1 cellular context compared by ENCODE assay signal in the genomic region with DNA sequence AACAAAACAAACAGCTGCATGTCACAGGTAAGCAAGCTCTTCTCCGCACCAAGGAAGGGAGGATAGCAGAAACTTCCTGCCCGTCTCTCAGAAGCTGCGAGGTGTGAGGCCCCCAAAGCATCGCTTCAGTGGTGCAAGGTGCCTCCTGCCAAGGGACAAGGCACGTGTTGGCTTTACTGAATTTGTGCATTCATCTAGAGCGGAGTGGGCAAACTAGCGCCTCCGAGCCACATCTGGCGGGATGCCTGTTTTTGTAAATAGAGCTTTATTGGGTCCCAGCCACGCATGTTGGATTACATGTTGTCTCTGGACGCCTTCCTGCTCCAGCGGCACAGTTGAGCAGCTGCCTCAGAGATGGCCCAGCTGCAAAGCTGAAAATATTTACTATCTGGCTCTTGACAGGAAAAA.
TF ChIP-seq lines count a peak whose summit lies in the region.

No MANE protein-coding gene starts in this region.

TF ChIP-seq in HCT116, 20 proteins besides CTCF, POLR2A, EP300 and RAD21 (continued from another document):
- TF ChIP-seq TCF7L2 (IDR thresholded peaks at IDR 0.05; ENCODE audit: borderline replicate concordance, extremely low read depth, insufficient read depth, insufficient read length): no peak
- TF ChIP-seq ATF3 (IDR thresholded peaks at IDR 0.05): no peak
- TF ChIP-seq ELF1 (IDR thresholded peaks at IDR 0.05; ENCODE audit: borderline replicate concordance, low read depth): no peak
- no peak for TF ChIP-seq POLR2AphosphoS5 (IDR thresholded peaks at IDR 0.05; ENCODE audit: low read depth, low read length)
- TF ChIP-seq, protein P1, sequence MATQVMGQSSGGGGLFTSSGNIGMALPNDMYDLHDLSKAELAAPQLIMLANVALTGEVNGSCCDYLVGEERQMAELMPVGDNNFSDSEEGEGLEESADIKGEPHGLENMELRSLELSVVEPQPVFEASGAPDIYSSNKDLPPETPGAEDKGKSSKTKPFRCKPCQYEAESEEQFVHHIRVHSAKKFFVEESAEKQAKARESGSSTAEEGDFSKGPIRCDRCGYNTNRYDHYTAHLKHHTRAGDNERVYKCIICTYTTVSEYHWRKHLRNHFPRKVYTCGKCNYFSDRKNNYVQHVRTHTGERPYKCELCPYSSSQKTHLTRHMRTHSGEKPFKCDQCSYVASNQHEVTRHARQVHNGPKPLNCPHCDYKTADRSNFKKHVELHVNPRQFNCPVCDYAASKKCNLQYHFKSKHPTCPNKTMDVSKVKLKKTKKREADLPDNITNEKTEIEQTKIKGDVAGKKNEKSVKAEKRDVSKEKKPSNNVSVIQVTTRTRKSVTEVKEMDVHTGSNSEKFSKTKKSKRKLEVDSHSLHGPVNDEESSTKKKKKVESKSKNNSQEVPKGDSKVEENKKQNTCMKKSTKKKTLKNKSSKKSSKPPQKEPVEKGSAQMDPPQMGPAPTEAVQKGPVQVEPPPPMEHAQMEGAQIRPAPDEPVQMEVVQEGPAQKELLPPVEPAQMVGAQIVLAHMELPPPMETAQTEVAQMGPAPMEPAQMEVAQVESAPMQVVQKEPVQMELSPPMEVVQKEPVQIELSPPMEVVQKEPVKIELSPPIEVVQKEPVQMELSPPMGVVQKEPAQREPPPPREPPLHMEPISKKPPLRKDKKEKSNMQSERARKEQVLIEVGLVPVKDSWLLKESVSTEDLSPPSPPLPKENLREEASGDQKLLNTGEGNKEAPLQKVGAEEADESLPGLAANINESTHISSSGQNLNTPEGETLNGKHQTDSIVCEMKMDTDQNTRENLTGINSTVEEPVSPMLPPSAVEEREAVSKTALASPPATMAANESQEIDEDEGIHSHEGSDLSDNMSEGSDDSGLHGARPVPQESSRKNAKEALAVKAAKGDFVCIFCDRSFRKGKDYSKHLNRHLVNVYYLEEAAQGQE (IDR thresholded peaks at IDR 0.05; ENCODE audit: low read depth): no peak
- TF ChIP-seq, protein P2, sequence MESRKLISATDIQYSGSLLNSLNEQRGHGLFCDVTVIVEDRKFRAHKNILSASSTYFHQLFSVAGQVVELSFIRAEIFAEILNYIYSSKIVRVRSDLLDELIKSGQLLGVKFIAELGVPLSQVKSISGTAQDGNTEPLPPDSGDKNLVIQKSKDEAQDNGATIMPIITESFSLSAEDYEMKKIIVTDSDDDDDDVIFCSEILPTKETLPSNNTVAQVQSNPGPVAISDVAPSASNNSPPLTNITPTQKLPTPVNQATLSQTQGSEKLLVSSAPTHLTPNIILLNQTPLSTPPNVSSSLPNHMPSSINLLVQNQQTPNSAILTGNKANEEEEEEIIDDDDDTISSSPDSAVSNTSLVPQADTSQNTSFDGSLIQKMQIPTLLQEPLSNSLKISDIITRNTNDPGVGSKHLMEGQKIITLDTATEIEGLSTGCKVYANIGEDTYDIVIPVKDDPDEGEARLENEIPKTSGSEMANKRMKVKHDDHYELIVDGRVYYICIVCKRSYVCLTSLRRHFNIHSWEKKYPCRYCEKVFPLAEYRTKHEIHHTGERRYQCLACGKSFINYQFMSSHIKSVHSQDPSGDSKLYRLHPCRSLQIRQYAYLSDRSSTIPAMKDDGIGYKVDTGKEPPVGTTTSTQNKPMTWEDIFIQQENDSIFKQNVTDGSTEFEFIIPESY (IDR thresholded peaks at IDR 0.05; ENCODE audit: extremely low read depth, insufficient replicate concordance, low read length): no peak
- no peak for TF ChIP-seq CEBPB (IDR thresholded peaks at IDR 0.05; ENCODE audit: low read depth)
- no peak for TF ChIP-seq ZNF274 (IDR thresholded peaks at IDR 0.05; ENCODE audit: low read depth, low read length)
- TF ChIP-seq EZH2phosphoT487 (IDR thresholded peaks at IDR 0.05; ENCODE audit: borderline replicate concordance): no peak
- TF ChIP-seq ZFX (IDR thresholded peaks at IDR 0.05): no peak
- TF ChIP-seq YY1 (IDR thresholded peaks at IDR 0.05; ENCODE audit: extremely low read depth, insufficient replicate concordance, low read depth, low read length): no peak
- TF ChIP-seq CBX3 (IDR thresholded peaks at IDR 0.05; ENCODE audit: low read depth): no peak
